Comparison of ENCODE assay signal across 8 cellular contexts in the genomic region with DNA sequence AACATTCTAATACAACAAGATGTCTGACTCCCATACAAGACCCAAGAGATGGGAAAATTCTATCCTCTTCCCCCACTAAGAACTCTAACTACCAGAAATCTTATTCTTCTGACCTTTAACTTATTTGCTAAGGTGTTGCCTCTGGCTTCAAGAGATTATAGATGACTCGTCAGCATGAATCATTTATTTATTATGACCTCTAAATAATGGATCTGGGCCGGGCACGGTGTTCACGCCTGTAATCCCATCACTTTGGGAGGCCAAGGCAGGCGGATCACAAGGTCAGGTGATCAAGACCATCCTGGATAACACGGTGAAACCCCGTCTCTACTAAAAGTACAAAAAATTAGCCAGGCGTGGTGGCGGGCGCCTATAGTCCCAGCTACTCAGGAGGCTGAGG. TPM values are rescaled to one million over a fixed set of nuclear protein-coding genes. Genes with fewer than 3 reads are reported as not detected.
DNase-seq lines count a peak whose midpoint lies in the region; ATAC-seq, FAIRE-seq and TF ChIP-seq lines count a peak whose summit lies in the region.
"Not testable (repeated sequence)": the region's sequence is repeated elsewhere in the genome, so short reads cannot be mapped to it uniquely, and the experiment has no call there.

No MANE protein-coding gene starts in this region.

- FAIRE-seq in A549 (lab: Jason Lieb, UNC); K562 (lab: Jason Lieb, UNC); small intestine (lab: Jason Lieb, UNC): not testable (repeated sequence)

- BruUV-seq in HCT116 (replicated peaks; lab: Mats Ljungman, UMichigan); K562 (replicated peaks; lab: Mats Ljungman, UMichigan): not testable (repeated sequence)

- DNase-seq in A549 (ENCODE audit: low read depth in 1 of 2, low spot score in 1 of 2) (peak in 1 of 2 experiments; percentile 27), M059J (ENCODE audit: low read depth) (peak; percentile 38), RWPE1 (ENCODE audit: low spot score) (peak; percentile 36), epithelial cell of esophagus (ENCODE audit: low read depth) (peak; percentile 49), small intestine (peak; percentile 61)
- DNase-seq in HCT116 (ENCODE audit: low read depth, low spot score); K562 (ENCODE audit: extremely low read depth in 1 of 4, low spot score in 3 of 4); left colon: not testable (repeated sequence)

- H4K20me1 ChIP-seq in HCT116 (ENCODE audit: insufficient read depth); K562 (replicated peaks; ENCODE audit: control insufficient read depth, insufficient read depth, low read length): not testable (repeated sequence)

- not testable (repeated sequence) for TF ChIP-seq EP300 in A549 (IDR thresholded peaks at IDR 0.05); K562 (IDR thresholded peaks at IDR 0.05; ENCODE audit: low read length)

- H3K4me1 ChIP-seq in A549 (peaks cover 25% of the 10 kb centered on the region), HCT116 (ENCODE audit: control insufficient read depth in 1 of 2, insufficient read depth in 2 of 2, low read length in 2 of 2) (peaks cover 12 to 42% of the 10 kb centered on the region in 2 experiments)
- H3K4me1 ChIP-seq in K562 (replicated peaks in 1 of 2; ENCODE audit: control insufficient read depth in 2 of 2, insufficient read depth in 2 of 2, low read length in 2 of 2); small intestine (ENCODE audit: control insufficient read depth in 2 of 2, insufficient read depth in 1 of 2, low read depth in 1 of 2, low read length in 1 of 2): not testable (repeated sequence)

- not testable (repeated sequence) for H3K79me2 ChIP-seq in HCT116 (ENCODE audit: insufficient read depth, low read length); K562 (ENCODE audit: control insufficient read depth, insufficient read depth, low read length)

- RAD21 ChIA-PET in HCT116 (lab: Charles Lee; ENCODE audit: low non-redundant PET in 1 of 2, low total read pairs in 2 of 2, uncharacterized antibody in 2 of 2, unreplicated experiment in 2 of 2), result not testable (repeated sequence)

- in situ Hi-C loops in K562 (cut with MboI), result not testable (repeated sequence)

- H3K9me2 ChIP-seq in HCT116 (ENCODE audit: insufficient read depth), result not testable (repeated sequence)

- H3K4me3 ChIP-seq in A549; HCT116 (replicated peaks in 1 of 2; ENCODE audit: low read depth in 1 of 2, low read length in 2 of 2); K562; epithelial cell of esophagus (ENCODE audit: low read length); small intestine (ENCODE audit: low read depth in 1 of 2, low read length in 2 of 2): not testable (repeated sequence)

- not testable (repeated sequence) for H3K9me3 ChIP-seq in A549; HCT116 (ENCODE audit: control insufficient read depth in 1 of 2, insufficient read depth in 1 of 2, low read depth in 1 of 2, low read length in 2 of 2); K562 (replicated peaks; ENCODE audit: control insufficient read depth, insufficient read depth, low read depth, low read length); small intestine (ENCODE audit: control insufficient read depth, low read depth)

- not testable (repeated sequence) for TF ChIP-seq POLR2A in A549 (IDR thresholded peaks at IDR 0.05; ENCODE audit: low read length); HCT116 (IDR thresholded peaks at IDR 0.05; ENCODE audit: borderline replicate concordance, extremely low read depth, insufficient read depth, insufficient read length); K562 (conservative IDR thresholded peaks at IDR 0.05)

- not testable (repeated sequence) for H3K9me1 ChIP-seq in K562 (ENCODE audit: control insufficient read depth, insufficient read depth, low read length)

- WGBS in A549 (ENCODE audit: missing lambda C conversion rate), result 37% methylated on average over 10 of the region's 10 CpGs
- WGBS in K562 (ENCODE audit: insufficient coverage, low coverage, missing lambda C conversion rate), result 70% methylated on average over 5 of the region's 10 CpGs
- whole genome bisulfite sequencing in small intestine, 3 donors, result 43 to 89% (median 68%) methylated on average over 10 of the region's 10 CpGs

- peak in 1 of 2 experiments; percentile 63; a peak in 3 of 6 replicates for ATAC-seq in A549
- ATAC-seq in HCT116, result peak; percentile 64
- not testable (repeated sequence) for ATAC-seq in K562
- ATAC-seq in left colon, result peak; percentile 31

- not testable (repeated sequence) for H3K9ac ChIP-seq in HCT116 (ENCODE audit: low read length); K562 (ENCODE audit: insufficient read depth in 1 of 2, low read depth in 2 of 2, low read length in 2 of 2)

- not testable (repeated sequence) for TF ChIP-seq CTCF in A549 (IDR thresholded peaks at IDR 0.05); HCT116 (IDR thresholded peaks at IDR 0.05 in 2 of 3, conservative IDR thresholded peaks at IDR 0.05 in 1 of 3; ENCODE audit: borderline replicate concordance in 1 of 3, insufficient read depth in 1 of 3, low read depth in 2 of 3, low read length in 2 of 3); RWPE1 (conservative IDR thresholded peaks at IDR 0.05; ENCODE audit: low read depth); K562 (IDR thresholded peaks at IDR 0.05 in 2 of 3, conservative IDR thresholded peaks at IDR 0.05 in 1 of 3; ENCODE audit: insufficient read depth in 2 of 3, low read depth in 1 of 3, low read length in 3 of 3); epithelial cell of esophagus (IDR thresholded peaks at IDR 0.05; ENCODE audit: insufficient read depth, low read depth, low read length, missing control alignments)

- peak overlapping the region; percentile 42 for H3K4me2 ChIP-seq in A549
- H3K4me2 ChIP-seq in HCT116 (ENCODE audit: low read length), result peak overlapping the region; percentile 62
- H3K4me2 ChIP-seq in K562 (ENCODE audit: insufficient read depth, low read length), result not testable (repeated sequence)

- H2AFZ ChIP-seq in HCT116 (ENCODE audit: low read depth, low read length, poor library complexity, severe bottlenecking); K562 (ENCODE audit: low read depth, low read length): not testable (repeated sequence)

- not testable (repeated sequence) for H3K27me3 ChIP-seq in HCT116 (ENCODE audit: insufficient read depth, low read length); K562 (ENCODE audit: control insufficient read depth in 2 of 2, insufficient read depth in 2 of 2, low read length in 2 of 2); small intestine (ENCODE audit: control insufficient read depth in 2 of 2, insufficient read depth in 2 of 2, low read length in 2 of 2)

- intact Hi-C loops in HCT116 (cut with micrococcal nuclease); K562 (cut with micrococcal nuclease); left colon (cut with DNase I, micrococcal nuclease): not testable (repeated sequence)

- POLR2A ChIA-PET in A549 (lab: Yijun Ruan, JAX); RWPE1 (lab: Yijun Ruan, JAX; ENCODE audit: low non-redundant PET): not testable (repeated sequence)
- POLR2A ChIA-PET in HCT116 (lab: Charles Lee) (interaction anchor here (2.8 kb wide), 1 partner anchor 11 kb away, joined by 8 read pairs; the partner anchor contains the start of gene ZFYVE1), K562 (lab: Yijun Ruan, JAX) (interaction anchor here (0.7 kb wide), 1 partner anchor 19 kb away, joined by 4 read pairs; no protein-coding TSS in a partner anchor)

- H3K27ac ChIP-seq in A549 (peak overlapping the region in 1 of 2 experiments; percentile 66; a peak in 3 of 6 replicates), RWPE1 (peak overlapping the region; percentile 19; the same call in 1 of the 2 replicates)
- not testable (repeated sequence) for H3K27ac ChIP-seq in HCT116 (ENCODE audit: low read depth, low read length); K562 (ENCODE audit: extremely low read depth, low read depth, low read length); small intestine (ENCODE audit: low read depth in 1 of 2, low read length in 1 of 2)

- not testable (repeated sequence) for TF ChIP-seq RAD21 in A549 (conservative IDR thresholded peaks at IDR 0.05 in 1 of 2, IDR thresholded peaks at IDR 0.05 in 1 of 2); HCT116 (IDR thresholded peaks at IDR 0.05; ENCODE audit: low read depth); K562 (CRISPR knock-in tag; conservative IDR thresholded peaks at IDR 0.05 in 1 of 2, IDR thresholded peaks at IDR 0.05 in 1 of 2)

- CTCF ChIA-PET in A549 (lab: Yijun Ruan, JAX); HCT116 (lab: Charles Lee); RWPE1 (lab: Yijun Ruan, JAX); K562 (lab: Yijun Ruan, JAX; ENCODE audit: low intra/inter-chr PET ratio): not testable (repeated sequence)

- H3K36me3 ChIP-seq in HCT116 (ENCODE audit: control insufficient read depth in 1 of 2, insufficient read depth in 2 of 2, low read length in 2 of 2); K562 (ENCODE audit: control insufficient read depth, insufficient read depth, low read length); small intestine (ENCODE audit: control insufficient read depth in 2 of 2, insufficient read depth in 2 of 2, low read length in 2 of 2): not testable (repeated sequence)

RNA-seq across cellular contexts. Expression of gene ZFYVE1, which starts 10.9 kb away (rescaled TPM):
- polyA plus RNA-seq in A549 (2011; rRNA removed) (9.3 and 9.4 TPM in 2 replicates), A549 (2017; fragmentation: RNase III; extraction: RNeasy Plus Mini Kit Qiagen cat#74134 plus additional on column Dnase treatment) (5.8 to 7.4 TPM (median 7.4 TPM) in 3 replicates), K562 (2011; rRNA removed) (4.4 and 5.0 TPM in 2 replicates), K562 (2014; fragmentation: Illumina TruSeq; extraction: Trizol) (3.1 and 3.4 TPM in 2 replicates), K562 (2014; fragmentation: Nextera tagmentation; extraction: Ambion mirVana) (1 to 10 TPM in 1 of 2 experiments, under 1 TPM in 1; 0.62 to 1.1 TPM), K562 (2014; rRNA removed) (3.9 and 4.4 TPM in 2 replicates), small intestine (10 to 100 TPM in 2 of 3 donors, 1 to 10 TPM in 1; 6.4 to 10.5 (median 10.1) TPM)
- 5.2 and 5.4 TPM in 2 replicates for polyA plus RNA-seq in A549 (2012; cell fraction: cytosol; rRNA removed)
- polyA plus RNA-seq in A549 (2012; cell fraction: nucleus; rRNA removed), result 14.1 and 15.9 TPM in 2 replicates
- polyA minus RNA-seq in A549 (2011; rRNA and poly(A)+ RNA removed), result 19.2 and 24.1 TPM in 2 replicates
- total RNA-seq in HCT116 (2021; ENCODE audit: unreplicated experiment) (7.7 TPM), K562 (2014; rRNA removed) (2.4 and 5.5 TPM in 2 replicates), K562 (2014; rRNA removed; fragmentation: Illumina TruSeq; extraction: Trizol) (2.8 and 3.0 TPM in 2 replicates), K562 (2015; rRNA removed; fragmentation: Illumina TruSeq; extraction: Trizol) (2.4 and 2.5 TPM in 2 replicates), K562 (2021) (3.2 and 4.9 TPM in 2 replicates), left colon (10 to 100 TPM; 13.4 to 19.9 TPM)
- polyA plus RNA-seq in HCT116 (2012), result 7.9 and 11.6 TPM in 2 replicates
- 8.5 and 13.8 TPM in 2 replicates for total RNA-seq in M059J (2014; rRNA removed; shearing (Covaris generic))
- 19.9 and 31.7 TPM in 2 replicates for total RNA-seq in K562 (2011; cell fraction: chromatin; rRNA removed; ENCODE audit: low replicate concordance)
- 14.6 and 14.8 TPM in 2 replicates for total RNA-seq in K562 (2011; cell fraction: nucleolus; rRNA removed)
- total RNA-seq in K562 (2011; cell fraction: nucleoplasm; rRNA removed), result 15.0 and 15.2 TPM in 2 replicates
- 4.5 and 4.7 TPM in 2 replicates for polyA plus RNA-seq in K562 (2011; cell fraction: cytosol; rRNA removed)
- polyA plus RNA-seq in K562 (2011; cell fraction: nucleus; rRNA removed), result 8.8 and 9.1 TPM in 2 replicates
- polyA plus RNA-seq in K562 (2012), result 5.6 and 9.8 TPM in 2 replicates
- 7.8 and 9.5 TPM in 2 replicates for polyA minus RNA-seq in K562 (2011; rRNA and poly(A)+ RNA removed)
- 3.7 and 3.8 TPM in 2 replicates for polyA minus RNA-seq in K562 (2011; cell fraction: cytosol; rRNA and poly(A)+ RNA removed)
- 4.0 and 6.1 TPM in 2 replicates for polyA minus RNA-seq in K562 (2011; cell fraction: nucleus; rRNA and poly(A)+ RNA removed)

RNA-seq across cellular contexts. Expression of gene RBM25, which starts 42.3 kb away (rescaled TPM):
- polyA plus RNA-seq in A549 (2011; rRNA removed) (58.2 and 65.1 TPM in 2 replicates), A549 (2017; fragmentation: RNase III; extraction: RNeasy Plus Mini Kit Qiagen cat#74134 plus additional on column Dnase treatment) (73.1 to 87.2 TPM (median 87.0 TPM) in 3 replicates), K562 (2011; rRNA removed) (28.8 and 38.1 TPM in 2 replicates), K562 (2014; fragmentation: Illumina TruSeq; extraction: Trizol) (64.4 and 80.1 TPM in 2 replicates), K562 (2014; fragmentation: Nextera tagmentation; extraction: Ambion mirVana) (10 to 100 TPM; 28.6 to 36.7 TPM), K562 (2014; rRNA removed) (46.2 and 58.8 TPM in 2 replicates), small intestine (10 to 100 TPM; 25.1 to 42.4 (median 38.9) TPM)
- polyA plus RNA-seq in A549 (2012; cell fraction: cytosol; rRNA removed), result 10.2 and 11.5 TPM in 2 replicates
- polyA plus RNA-seq in A549 (2012; cell fraction: nucleus; rRNA removed), result 20.6 and 26.4 TPM in 2 replicates
- 24.1 and 27.7 TPM in 2 replicates for polyA minus RNA-seq in A549 (2011; rRNA and poly(A)+ RNA removed)
- total RNA-seq in HCT116 (2021; ENCODE audit: unreplicated experiment) (80.1 TPM), K562 (2014; rRNA removed) (32.2 and 34.6 TPM in 2 replicates), K562 (2014; rRNA removed; fragmentation: Illumina TruSeq; extraction: Trizol) (48.1 and 55.6 TPM in 2 replicates), K562 (2015; rRNA removed; fragmentation: Illumina TruSeq; extraction: Trizol) (59.8 and 64.4 TPM in 2 replicates), K562 (2021) (47.3 and 51.4 TPM in 2 replicates), left colon (10 to 100 TPM; 50.6 to 65.8 TPM)
- polyA plus RNA-seq in HCT116 (2012), result 36.0 and 42.0 TPM in 2 replicates
- 19.5 and 24.5 TPM in 2 replicates for total RNA-seq in M059J (2014; rRNA removed; shearing (Covaris generic))
- 66.1 and 166 TPM in 2 replicates for total RNA-seq in K562 (2011; cell fraction: chromatin; rRNA removed; ENCODE audit: low replicate concordance)
- 34.0 and 41.3 TPM in 2 replicates for total RNA-seq in K562 (2011; cell fraction: nucleolus; rRNA removed)
- 62.3 and 130 TPM in 2 replicates for total RNA-seq in K562 (2011; cell fraction: nucleoplasm; rRNA removed)
- polyA plus RNA-seq in K562 (2011; cell fraction: cytosol; rRNA removed), result 5.9 and 7.6 TPM in 2 replicates
- 118 and 157 TPM in 2 replicates for polyA plus RNA-seq in K562 (2011; cell fraction: nucleus; rRNA removed)
- 40.3 and 41.6 TPM in 2 replicates for polyA plus RNA-seq in K562 (2012)
- 32.7 and 44.1 TPM in 2 replicates for polyA minus RNA-seq in K562 (2011; rRNA and poly(A)+ RNA removed)
- 15.0 and 20.6 TPM in 2 replicates for polyA minus RNA-seq in K562 (2011; cell fraction: cytosol; rRNA and poly(A)+ RNA removed)
- polyA minus RNA-seq in K562 (2011; cell fraction: nucleus; rRNA and poly(A)+ RNA removed), result 58.8 and 84.0 TPM in 2 replicates
